In genomic region chr3:50171540-50172301, GRCh38 we compare ENCODE assay signal across 14 cellular contexts. TPM values are rescaled to one million over a fixed set of nuclear protein-coding genes. Genes with fewer than 3 reads are reported as not detected.
DNase-seq lines count a peak whose midpoint lies in the region; ATAC-seq, FAIRE-seq and TF ChIP-seq lines count a peak whose summit lies in the region.
"Had no signal": no experiment of that assay in that cellular context is flagged by ENCODE, and none has a peak within 500 bp of the region (broad histone marks: within the 10 kb centered on the region; RNA-seq: fewer than 3 reads in every experiment).

No MANE protein-coding gene starts in this region.

- no peak overlapping the region for H3K27ac Mint-ChIP-seq in activated T-cell treated with anti-CD3 and anti-CD28 coated beads, Interleukin-2, amount 50 U/mL, for 72 hours

- H3K9me3 ChIP-seq in left ventricle myocardium inferior (replicated peaks) = no peaks in the 10 kb centered on the region
- H3K9me3 ChIP-seq in H1 (ENCODE audit: insufficient read depth in 2 of 2, low read depth in 1 of 2, low read length in 1 of 2) = no peaks in the 10 kb centered on the region
- H3K9me3 ChIP-seq: ascending aorta had no signal

- intact Hi-C loops in left ventricle myocardium inferior (cut with micrococcal nuclease) (no loop called here), cardiac septum (cut with DNase I) (no loop called here)

- peaks cover 17% of the 10 kb centered on the region for H3K79me1 ChIP-seq in H1 (ENCODE audit: low read depth, low read length)

- peaks cover 0 to 9% of the 10 kb centered on the region in 2 experiments; a peak in 1 of 4 replicates for H3K79me2 ChIP-seq in H1 (ENCODE audit: control insufficient read depth in 1 of 2, insufficient read depth in 2 of 2, low read length in 2 of 2)

- H4K91ac ChIP-seq in H1 (replicated peaks; ENCODE audit: insufficient read length, low read length) = no peak overlapping the region

- no peak overlapping the region for H3K4me2 ChIP-seq in H1 (ENCODE audit: insufficient read depth in 1 of 2, low read depth in 2 of 2, low read length in 2 of 2)

- no peak overlapping the region for H2BK12ac ChIP-seq in H1 (ENCODE audit: low read depth, low read length)

- H3K36me3 ChIP-seq in left ventricle myocardium inferior = peaks cover 6% of the 10 kb centered on the region
- peaks cover 7 to 21% (median 10%) of the 10 kb centered on the region in 4 experiments for H3K36me3 ChIP-seq in H1 (ENCODE audit: control insufficient read depth in 2 of 4, insufficient read depth in 4 of 4, low read length in 3 of 4)

- peaks cover 2 to 16% of the 10 kb centered on the region in 2 experiments for H4K20me1 ChIP-seq in H1 (replicated peaks in 1 of 2; ENCODE audit: control insufficient read depth in 1 of 2, insufficient read depth in 2 of 2, low read length in 2 of 2)

- H3K27ac ChIP-seq in left ventricle myocardium inferior (replicated peaks) (peak overlapping the region; percentile 88), H1 (ENCODE audit: low read depth, low read length) (no peak overlapping the region; the same call in 1 of the 2 replicates)
- H3K27ac ChIP-seq: ascending aorta had no signal

- H2AFZ ChIP-seq in H1 (ENCODE audit: low read length) = no peak overlapping the region

- WGBS in H1 (ENCODE audit: extremely low coverage in 1 of 2, insufficient coverage in 1 of 2, insufficient read length in 1 of 2, insufficient replicate concordance in 2 of 2, low coverage in 1 of 2, low lambda C conversion rate in 2 of 2, missing lambda C conversion rate in 1 of 2), 2 experiments = 85% methylated on average over 20 of the region's 21 CpGs; no CpG with 5 or more reads in 1 of the 2 experiments

- no peak for TF ChIP-seq EP300 in H1 (IDR thresholded peaks at IDR 0.05; ENCODE audit: borderline replicate concordance in 1 of 2, low read depth in 2 of 2, low read length in 2 of 2)

- no peak overlapping the region for H4K5ac ChIP-seq in H1 (ENCODE audit: insufficient read length, low read depth, low read length)

- no peak overlapping the region for H2BK20ac ChIP-seq in H1 (ENCODE audit: low read length)

- no peak overlapping the region for H2AK5ac ChIP-seq in H1 (ENCODE audit: low read depth, low read length)

- no peak for TF ChIP-seq CTCF in left ventricle myocardium inferior (IDR thresholded peaks at IDR 0.05; ENCODE audit: borderline replicate concordance)
- TF ChIP-seq CTCF in H1 (IDR thresholded peaks at IDR 0.05; ENCODE audit: control extremely low read depth in 1 of 3, insufficient read depth in 1 of 3, low read depth in 1 of 3, low read length in 3 of 3) = no peak

- H3K23ac ChIP-seq in H1 (ENCODE audit: insufficient read length) = no peak overlapping the region

- POLR2A ChIA-PET in H1 (lab: Charles Lee; ENCODE audit: partially characterized antibody) = interaction anchor here (0.5 to 7.2 kb wide), 10 partner anchors 8 to 56 kb away, joined by 3 to 34 read pairs (median 4); no protein-coding TSS in a partner anchor

- FAIRE-seq in H1 (lab: Jason Lieb, UNC) (no peak), urothelium cell line (lab: Jason Lieb, UNC) (peak; percentile 59)

- no peak overlapping the region for H3K14ac ChIP-seq in H1 (ENCODE audit: insufficient read length)

- no peak overlapping the region for H3K9ac ChIP-seq in H1 (replicated peaks in 1 of 4; ENCODE audit: extremely low read depth in 1 of 4, low read depth in 3 of 4, low read length in 3 of 4)

- H2BK120ac ChIP-seq in H1 (replicated peaks; ENCODE audit: low read depth, low read length) = no peak overlapping the region

- H3K18ac ChIP-seq in H1 (ENCODE audit: extremely low read depth, low read length) = no peak overlapping the region; the same call in 1 of the 2 replicates

- CTCF ChIA-PET in H1 (lab: Charles Lee; ENCODE audit: partially characterized antibody) = interaction anchor here (0.6 to 25.0 kb wide), 12 partner anchors 11 to 266 kb away, joined by 3 to 299 read pairs (median 12); partner anchors contain the start of gene GNAT1

- no peak overlapping the region for H3K4ac ChIP-seq in H1 (replicated peaks; ENCODE audit: insufficient read length, low read depth, low read length)

- no peak for ATAC-seq in activated T-cell treated with anti-CD3 and anti-CD28 coated beads, Interleukin-2, amount 50 U/mL, for 72 hours (replicated peaks in 1 of 2)

- H2BK5ac ChIP-seq in H1 (ENCODE audit: low read depth, low read length) = 0 out of 2 replicates have a peak overlapping the region, but pooled peaks have one; percentile 9

- no peaks in the 10 kb centered on the region for H3K36me3 Mint-ChIP-seq in activated T-cell treated with anti-CD3 and anti-CD28 coated beads, Interleukin-2, amount 50 U/mL, for 72 hours (ENCODE audit: insufficient read depth in 2 of 2)

- H3K23me2 ChIP-seq in H1 (ENCODE audit: low read depth, low read length) = no peaks in the 10 kb centered on the region

- H3K27me3 ChIP-seq in left ventricle myocardium inferior (ENCODE audit: low read depth) (no peaks in the 10 kb centered on the region), H1 (replicated peaks in 1 of 4; ENCODE audit: control insufficient read depth in 3 of 4, extremely low read depth in 1 of 4, insufficient read depth in 3 of 4, low read length in 3 of 4) (no peaks in the 10 kb centered on the region)
- H3K27me3 ChIP-seq: ascending aorta had no signal

- DNase-seq in left ventricle myocardium inferior = no peak
- no peak for DNase-seq in cardiac septum (ENCODE audit: low spot score)
- DNase-seq in H1 (ENCODE audit: low read depth in 1 of 2, low spot score in 2 of 2) = no peak
- DNase-seq in myocyte (ENCODE audit: low read depth) = peak; percentile 71
- no peak for DNase-seq in urothelium cell line (ENCODE audit: low spot score)
- DNase-seq in DMS153 (lab: John Stamatoyannopoulos, UW) = no peak
- no peak for DNase-seq in activated T-cell treated with anti-CD3 and anti-CD28 coated beads, Interleukin-2, amount 50 U/mL, for 72 hours
- DNase-seq in NCI-H1048 (lab: John Stamatoyannopoulos, UW) = no peak
- DNase-seq: NCI-H1930, NCI-H510A, T-helper 1 cell had no signal

- TF ChIP-seq RAD21 in H1 (IDR thresholded peaks at IDR 0.05 in 1 of 2, conservative IDR thresholded peaks at IDR 0.05 in 1 of 2; ENCODE audit: low read depth in 2 of 2, low read length in 2 of 2) = no peak

- no peak for TF ChIP-seq POLR2A in H1 (IDR thresholded peaks at IDR 0.05; ENCODE audit: control extremely low read depth in 1 of 2, low read depth in 2 of 2, low read length in 2 of 2)

- no peaks in the 10 kb centered on the region for H3K27me3 Mint-ChIP-seq in activated T-cell treated with anti-CD3 and anti-CD28 coated beads, Interleukin-2, amount 50 U/mL, for 72 hours (ENCODE audit: low read depth)

- H3K4me1 ChIP-seq in left ventricle myocardium inferior = peaks cover 65% of the 10 kb centered on the region
- H3K4me1 ChIP-seq in H1 (replicated peaks in 1 of 4; ENCODE audit: control insufficient read depth in 3 of 4, insufficient read depth in 4 of 4, low read length in 3 of 4) = peaks cover 0 to 13% (median 5%) of the 10 kb centered on the region in 4 experiments; a peak in 5 of 7 replicates

- H3K4me1 Mint-ChIP-seq in activated T-cell treated with anti-CD3 and anti-CD28 coated beads, Interleukin-2, amount 50 U/mL, for 72 hours (ENCODE audit: low read depth) = peaks cover 5% of the 10 kb centered on the region

- no peaks in the 10 kb centered on the region for H3K9me3 Mint-ChIP-seq in activated T-cell treated with anti-CD3 and anti-CD28 coated beads, Interleukin-2, amount 50 U/mL, for 72 hours

- H2BK15ac ChIP-seq in H1 (ENCODE audit: low read length) = no peak overlapping the region

- H3K56ac ChIP-seq in H1 (replicated peaks; ENCODE audit: insufficient read length, low read depth, low read length) = no peak overlapping the region

- no peak overlapping the region for H3K4me3 Mint-ChIP-seq in activated T-cell treated with anti-CD3 and anti-CD28 coated beads, Interleukin-2, amount 50 U/mL, for 72 hours

- H3K4me3 ChIP-seq in left ventricle myocardium inferior (no peak overlapping the region), H1 (ENCODE audit: extremely low read depth in 1 of 4, insufficient read depth in 2 of 4, low read depth in 3 of 4, low read length in 4 of 4) (no peak overlapping the region)
- H3K4me3 ChIP-seq: ascending aorta had no signal

- H4K8ac ChIP-seq in H1 (ENCODE audit: extremely low read depth, insufficient read depth, low read length) = no peak overlapping the region

RNA-seq across cellular contexts. Expression of gene SEMA3F, which starts 16.6 kb away (rescaled TPM):
- total RNA-seq in left ventricle myocardium inferior (10.2 TPM), cardiac septum (10.0 TPM), myocyte (0.51 and 1.6 TPM in 2 replicates)
- 37.0 and 39.6 TPM in 2 replicates for total RNA-seq in H1 (2021; fragmentation: NEBNext Ultra II Directional; extraction: Animal tissue kit (Norgen Biotek cat#: 25700))
- polyA plus RNA-seq in H1 (2011; rRNA removed) = 20.3 and 36.0 TPM in 2 replicates
- 21.2 TPM for polyA plus RNA-seq in H1 (2011; cell fraction: cytosol; rRNA removed)
- 58.6 TPM for polyA plus RNA-seq in H1 (2011; cell fraction: nucleus; rRNA removed)
- polyA plus RNA-seq in H1 (2012, experiment 1 of 2) = 15.9 to 32.4 TPM (median 29.9 TPM) in 4 replicates
- 23.9 TPM for polyA plus RNA-seq in H1 (2012, experiment 2 of 2)
- 45.3 TPM for polyA plus RNA-seq in H1 (2013, experiment 1 of 2)
- 41.8 TPM for polyA plus RNA-seq in H1 (2013, experiment 2 of 2)
- polyA minus RNA-seq in H1 (2011; rRNA and poly(A)+ RNA removed) = 28.0 and 36.9 TPM in 2 replicates
- 35.4 TPM for polyA minus RNA-seq in H1 (2011; cell fraction: cytosol; rRNA and poly(A)+ RNA removed)
- polyA minus RNA-seq in H1 (2011; cell fraction: nucleus; rRNA and poly(A)+ RNA removed) = 25.2 TPM
- 0.58 TPM for polyA plus RNA-seq in myocyte (2012)
- total RNA-seq in activated T-cell treated with anti-CD3 and anti-CD28 coated beads, Interleukin-2, amount 50 U/mL, for 72 hours = under 1 TPM in 1 of 2 donors, not detected in 1; 0.25 TPM

RNA-seq across cellular contexts. Expression of gene GNAT1, which starts 19.7 kb away (rescaled TPM):
- total RNA-seq in left ventricle myocardium inferior (not detected), cardiac septum (not detected), myocyte (1.9 and 4.4 TPM in 2 replicates)
- total RNA-seq in H1 (2021; fragmentation: NEBNext Ultra II Directional; extraction: Animal tissue kit (Norgen Biotek cat#: 25700)) = not detected in 2 replicates
- polyA plus RNA-seq in H1 (2011; rRNA removed) = 0.08 and 0.20 TPM in 2 replicates
- 0.10 TPM for polyA plus RNA-seq in H1 (2011; cell fraction: cytosol; rRNA removed)
- polyA plus RNA-seq in H1 (2011; cell fraction: nucleus; rRNA removed) = 0.19 TPM
- polyA plus RNA-seq in H1 (2012, experiment 1 of 2) = 0.32 to 0.39 TPM in 2 of 4 replicates, not detected in the others
- not detected for polyA plus RNA-seq in H1 (2012, experiment 2 of 2)
- 0.12 TPM for polyA plus RNA-seq in H1 (2013, experiment 1 of 2)
- 0.18 TPM for polyA plus RNA-seq in H1 (2013, experiment 2 of 2)
- 0.13 and 0.15 TPM in 2 replicates for polyA minus RNA-seq in H1 (2011; rRNA and poly(A)+ RNA removed)
- not detected for polyA minus RNA-seq in H1 (2011; cell fraction: cytosol; rRNA and poly(A)+ RNA removed)
- not detected for polyA minus RNA-seq in H1 (2011; cell fraction: nucleus; rRNA and poly(A)+ RNA removed)
- 0.06 TPM for polyA plus RNA-seq in myocyte (2012)
- not detected for total RNA-seq in activated T-cell treated with anti-CD3 and anti-CD28 coated beads, Interleukin-2, amount 50 U/mL, for 72 hours
- total RNA-seq: mesenteric fat pad, osteocyte had no signal

RNA-seq across cellular contexts. Expression of gene SLC38A3, which starts 33.4 kb away (rescaled TPM):
- total RNA-seq in left ventricle myocardium inferior (10.4 TPM), cardiac septum (6.6 TPM), myocyte (9.1 and 42.7 TPM in 2 replicates)
- total RNA-seq in H1 (2021; fragmentation: NEBNext Ultra II Directional; extraction: Animal tissue kit (Norgen Biotek cat#: 25700)) = 0.57 and 1.2 TPM in 2 replicates
- 3.7 and 4.7 TPM in 2 replicates for polyA plus RNA-seq in H1 (2011; rRNA removed)
- 2.0 TPM for polyA plus RNA-seq in H1 (2011; cell fraction: cytosol; rRNA removed)
- 10.8 TPM for polyA plus RNA-seq in H1 (2011; cell fraction: nucleus; rRNA removed)
- 0.87 to 1.5 TPM (median 1.1 TPM) in 4 replicates for polyA plus RNA-seq in H1 (2012, experiment 1 of 2)
- 0.85 TPM for polyA plus RNA-seq in H1 (2012, experiment 2 of 2)
- 1.2 TPM for polyA plus RNA-seq in H1 (2013, experiment 1 of 2)
- 1.0 TPM for polyA plus RNA-seq in H1 (2013, experiment 2 of 2)
- 1.5 and 2.5 TPM in 2 replicates for polyA minus RNA-seq in H1 (2011; rRNA and poly(A)+ RNA removed)
- 0.88 TPM for polyA minus RNA-seq in H1 (2011; cell fraction: cytosol; rRNA and poly(A)+ RNA removed)
- 1.9 TPM for polyA minus RNA-seq in H1 (2011; cell fraction: nucleus; rRNA and poly(A)+ RNA removed)
- 0.92 TPM for polyA plus RNA-seq in myocyte (2012)
- total RNA-seq in activated T-cell treated with anti-CD3 and anti-CD28 coated beads, Interleukin-2, amount 50 U/mL, for 72 hours = not detected
- total RNA-seq: ascending aorta had no signal
